7 cellular contexts compared by ENCODE assay signal in the genomic region with DNA sequence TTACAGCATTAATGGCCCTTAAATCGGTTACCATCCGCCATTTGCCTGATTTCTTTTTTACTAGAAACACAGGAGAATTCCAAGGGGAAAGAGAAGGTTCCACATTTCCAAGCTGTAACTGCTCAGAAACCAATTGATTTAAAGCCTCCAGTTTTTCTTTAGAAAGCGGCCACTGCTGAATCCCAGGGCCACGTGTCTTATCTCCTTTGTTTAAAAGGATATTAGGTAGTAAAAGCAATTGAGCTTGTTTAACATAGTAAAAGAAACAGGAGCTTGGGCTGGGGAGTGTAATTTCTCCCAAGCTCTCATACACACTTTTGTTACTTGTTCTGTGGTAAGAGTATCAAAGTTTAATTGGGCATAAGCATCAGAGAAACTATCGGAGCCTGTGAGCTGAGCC.
DNase-seq lines count a peak whose midpoint lies in the region; TF ChIP-seq lines count a peak whose summit lies in the region.
"Not testable (repeated sequence)": the region's sequence is repeated elsewhere in the genome, so short reads cannot be mapped to it uniquely, and the experiment has no call there.

No MANE protein-coding gene starts in this region.

- not testable (repeated sequence) for H3T11ph ChIP-seq in H9 (ENCODE audit: low read length)

- DNase-seq in Caco-2, H9, endodermal cell: not testable (repeated sequence)
- DNase-seq in NT2/D1 (ENCODE audit: low read depth, low spot score) (peak; percentile 30), mesendoderm (peak; percentile 30), neural progenitor cell (ENCODE audit: low spot score) (peak; percentile 51)

- H3K27ac Mint-ChIP-seq in Caco-2 (ENCODE audit: unreplicated experiment): peak overlapping the region; percentile 83
- H3K27ac Mint-ChIP-seq in H9: peak overlapping the region; percentile 89 to 98 (median 94)
- peak overlapping the region; percentile 98 for H3K27ac Mint-ChIP-seq in endodermal cell
- H3K27ac Mint-ChIP-seq in neural progenitor cell: not testable (repeated sequence)

- intact Hi-C loops in Caco-2 (cut with micrococcal nuclease; ENCODE audit: unreplicated experiment): not testable (repeated sequence)

- peaks cover 29% of the 10 kb centered on the region for H3K9me3 Mint-ChIP-seq in Caco-2 (ENCODE audit: unreplicated experiment)
- peaks cover 7 to 13% of the 10 kb centered on the region in 2 experiments for H3K9me3 Mint-ChIP-seq in H9
- peaks cover 45% of the 10 kb centered on the region for H3K9me3 Mint-ChIP-seq in endodermal cell
- peaks cover 13% of the 10 kb centered on the region for H3K9me3 Mint-ChIP-seq in neural progenitor cell

- H2AK5ac ChIP-seq in H9 (ENCODE audit: insufficient read length, low read length); mesendoderm (ENCODE audit: low read length): not testable (repeated sequence)

- not testable (repeated sequence) for H3K27me3 Mint-ChIP-seq in Caco-2 (ENCODE audit: insufficient read depth, unreplicated experiment); H9 (ENCODE audit: low read depth); endodermal cell (ENCODE audit: insufficient read depth); neural progenitor cell (ENCODE audit: insufficient read depth, low read depth)

- not testable (repeated sequence) for TF ChIP-seq CTCF in Caco-2 (IDR thresholded peaks at IDR 0.05; ENCODE audit: insufficient read depth in 1 of 2, low read depth in 1 of 2, low read length in 1 of 2, severe bottlenecking in 1 of 2, unreplicated experiment in 1 of 2); H9 (conservative IDR thresholded peaks at IDR 0.05); endodermal cell (conservative IDR thresholded peaks at IDR 0.05); neural progenitor cell (IDR thresholded peaks at IDR 0.05)

- H3K4me3 Mint-ChIP-seq in Caco-2 (ENCODE audit: unreplicated experiment) (peak overlapping the region; percentile 56), H9 (peak overlapping the region; percentile 83 to 86), endodermal cell (peak overlapping the region; percentile 86)
- not testable (repeated sequence) for H3K4me3 Mint-ChIP-seq in neural progenitor cell

- H3K27me3 ChIP-seq in Caco-2 (replicated peaks; ENCODE audit: control insufficient read depth, insufficient read depth, low read length); H9 (ENCODE audit: insufficient read depth, low read length); NT2/D1 (ENCODE audit: insufficient read depth, insufficient read length); endodermal cell (ENCODE audit: control insufficient read depth, insufficient read depth, low read length, poor library complexity, severe bottlenecking); iPS-15b (ENCODE audit: control insufficient read depth, insufficient read depth, low read length); mesendoderm (ENCODE audit: insufficient read depth, low read length, poor library complexity): not testable (repeated sequence)
- H3K27me3 ChIP-seq in neural progenitor cell: peaks cover 15% of the 10 kb centered on the region

- not testable (repeated sequence) for H3K23ac ChIP-seq in H9 (ENCODE audit: insufficient read length, low read depth, low read length); mesendoderm (ENCODE audit: low read length)

- not testable (repeated sequence) for H3K36me3 Mint-ChIP-seq in Caco-2 (ENCODE audit: insufficient read depth, unreplicated experiment); neural progenitor cell
- H3K36me3 Mint-ChIP-seq in H9 (ENCODE audit: insufficient read depth in 1 of 3, low read depth in 3 of 3) (peaks cover 39 to 43% (median 39%) of the 10 kb centered on the region in 3 experiments), endodermal cell (ENCODE audit: low read depth) (peaks cover 47% of the 10 kb centered on the region)

- CTCF ChIA-PET in Caco-2 (lab: Charles Lee): not testable (repeated sequence)

- H4K8ac ChIP-seq in H9 (replicated peaks; ENCODE audit: insufficient read length, low read depth, low read length); mesendoderm (ENCODE audit: low read depth, low read length): not testable (repeated sequence)

- not testable (repeated sequence) for H2AFZ ChIP-seq in H9 (ENCODE audit: low read length)
- H2AFZ ChIP-seq in neural progenitor cell (replicated peaks): peak overlapping the region; percentile 4

- H3K4me1 Mint-ChIP-seq in Caco-2 (ENCODE audit: low read depth, unreplicated experiment) (peaks cover 20% of the 10 kb centered on the region), H9 (peaks cover 34 to 40% of the 10 kb centered on the region in 2 experiments), endodermal cell (peaks cover 20% of the 10 kb centered on the region), neural progenitor cell (peaks cover 19% of the 10 kb centered on the region)

- H3K56ac ChIP-seq in H9 (ENCODE audit: insufficient read length, low read depth, low read length): not testable (repeated sequence)
- H3K56ac ChIP-seq in mesendoderm (ENCODE audit: low read length): peak overlapping the region; percentile 42

- H3K4ac ChIP-seq in H9 (ENCODE audit: low read depth, low read length); mesendoderm (ENCODE audit: low read depth, low read length): not testable (repeated sequence)

- WGBS in H9 (ENCODE audit: extremely low coverage, insufficient read length, low lambda C conversion rate): no CpG with 5 or more reads among the region's 5 CpGs
- 13% methylated on average over 4 of the region's 5 CpGs; no CpG with 5 or more reads in 1 of the 2 experiments for WGBS in endodermal cell (ENCODE audit: insufficient coverage in 1 of 2, insufficient read length in 1 of 2), 2 experiments
- no CpG with 5 or more reads among the region's 5 CpGs for WGBS in mesendoderm (ENCODE audit: extremely low coverage, insufficient coverage, low lambda C conversion rate)

- H2BK5ac ChIP-seq in H9 (ENCODE audit: insufficient read length, low read length); mesendoderm (ENCODE audit: low read length): not testable (repeated sequence)

- H3K9ac ChIP-seq in H9 (ENCODE audit: extremely low read depth, insufficient read length, low read length): peak overlapping the region; percentile 44
- not testable (repeated sequence) for H3K9ac ChIP-seq in NT2/D1 (ENCODE audit: insufficient read length, low read depth); iPS-15b (ENCODE audit: low read depth, low read length); neural progenitor cell
- H3K9ac ChIP-seq in endodermal cell (ENCODE audit: extremely low read depth, low read length, poor library complexity, severe bottlenecking): peak overlapping the region; percentile 87
- peak overlapping the region; percentile 67 for H3K9ac ChIP-seq in mesendoderm (ENCODE audit: low read length)

- H3K4me3 ChIP-seq in Caco-2 (ENCODE audit: low read depth, low read length); NT2/D1 (ENCODE audit: insufficient read length, low read depth): not testable (repeated sequence)
- H3K4me3 ChIP-seq in endodermal cell (ENCODE audit: low read length) (peak overlapping the region; percentile 93), iPS-15b (ENCODE audit: low read depth, low read length) (peak overlapping the region; percentile 27), mesendoderm (ENCODE audit: low read length) (peak overlapping the region; percentile 49), neural progenitor cell (peak overlapping the region; percentile 41)

- H3K4me2 ChIP-seq in H9 (ENCODE audit: insufficient read depth, insufficient read length, low read length): peak overlapping the region; percentile 29
- not testable (repeated sequence) for H3K4me2 ChIP-seq in mesendoderm (ENCODE audit: low read length)
- H3K4me2 ChIP-seq in neural progenitor cell: peak overlapping the region; percentile 83

- POLR2A ChIA-PET in Caco-2 (lab: Charles Lee): not testable (repeated sequence)

- H3K4me1 ChIP-seq in Caco-2 (peaks cover 13% of the 10 kb centered on the region), neural progenitor cell (peaks cover 20% of the 10 kb centered on the region)
- not testable (repeated sequence) for H3K4me1 ChIP-seq in H9 (ENCODE audit: insufficient read depth, low read length); NT2/D1 (ENCODE audit: insufficient read depth, insufficient read length); endodermal cell (ENCODE audit: control insufficient read depth, insufficient read depth, low read length); iPS-15b (ENCODE audit: control insufficient read depth, insufficient read depth, low read length); mesendoderm (ENCODE audit: control insufficient read depth, low read depth, low read length)

- not testable (repeated sequence) for H3K79me2 ChIP-seq in H9 (ENCODE audit: insufficient read depth, low read length); mesendoderm (ENCODE audit: control insufficient read depth, insufficient read depth, low read length); neural progenitor cell (ENCODE audit: low read depth)

- H3K79me1 ChIP-seq in H9 (ENCODE audit: insufficient read depth, low read depth, low read length, poor library complexity, severe bottlenecking); mesendoderm (ENCODE audit: low read length): not testable (repeated sequence)

- H3K36me3 ChIP-seq in Caco-2 (ENCODE audit: control insufficient read depth, insufficient read depth, low read length); NT2/D1 (ENCODE audit: insufficient read depth, insufficient read length, low read length); iPS-15b (ENCODE audit: control insufficient read depth, insufficient read depth, low read length); mesendoderm (ENCODE audit: control insufficient read depth, insufficient read depth, low read length); neural progenitor cell: not testable (repeated sequence)
- peaks cover 39% of the 10 kb centered on the region for H3K36me3 ChIP-seq in endodermal cell (ENCODE audit: control insufficient read depth, insufficient read depth, low read length)

- H2BK15ac ChIP-seq in H9 (ENCODE audit: low read depth, low read length); mesendoderm (replicated peaks; ENCODE audit: low read depth): not testable (repeated sequence)

- H3K27ac ChIP-seq in H9 (ENCODE audit: insufficient read length, low read depth, low read length) (peak overlapping the region; percentile 74), mesendoderm (ENCODE audit: low read depth, low read length) (peak overlapping the region; percentile 44), neural progenitor cell (peak overlapping the region; percentile 76)
- not testable (repeated sequence) for H3K27ac ChIP-seq in endodermal cell (ENCODE audit: low read depth, low read length)

- not testable (repeated sequence) for H4K5ac ChIP-seq in H9 (ENCODE audit: insufficient read length, low read depth, low read length); mesendoderm (ENCODE audit: low read length)

- not testable (repeated sequence) for H3K14ac ChIP-seq in H9 (ENCODE audit: insufficient read depth, low read length)

- not testable (repeated sequence) for H3K9me3 ChIP-seq in Caco-2; H9 (ENCODE audit: control insufficient read depth, low read depth, low read length); NT2/D1 (ENCODE audit: insufficient read depth, low read length); iPS-15b (ENCODE audit: control insufficient read depth, insufficient read depth, low read length); neural progenitor cell (ENCODE audit: low read depth)
- H3K9me3 ChIP-seq in endodermal cell (ENCODE audit: control insufficient read depth, low read length): peaks cover 44% of the 10 kb centered on the region

- BruUV-seq in Caco-2 (replicated peaks; lab: Mats Ljungman, UMichigan): not testable (repeated sequence)

- H2BK20ac ChIP-seq in H9 (ENCODE audit: low read depth, low read length, poor library complexity, severe bottlenecking): not testable (repeated sequence)

- not testable (repeated sequence) for H4K91ac ChIP-seq in H9 (ENCODE audit: insufficient read length, low read depth, low read length)

- H2BK120ac ChIP-seq in H9 (ENCODE audit: low read depth, low read length, poor library complexity, severe bottlenecking); mesendoderm (ENCODE audit: low read depth, low read length): not testable (repeated sequence)

- H3F3A ChIP-seq in neural progenitor cell (ENCODE audit: low read depth): peaks cover 10% of the 10 kb centered on the region

- not testable (repeated sequence) for H3K18ac ChIP-seq in H9 (ENCODE audit: insufficient read length, low read depth, low read length); mesendoderm (ENCODE audit: low read length)

- H4K20me1 ChIP-seq in H9 (ENCODE audit: control insufficient read depth, insufficient read depth, insufficient read length); neural progenitor cell (ENCODE audit: low read depth): not testable (repeated sequence)

- H3K23me2 ChIP-seq in H9 (ENCODE audit: insufficient read length, low read depth, low read length, poor library complexity, severe bottlenecking): not testable (repeated sequence)

- not testable (repeated sequence) for H2BK12ac ChIP-seq in H9 (ENCODE audit: insufficient read length, low read depth, low read length)
